ENCODE assay signal across 21 cellular contexts in the genomic region with DNA sequence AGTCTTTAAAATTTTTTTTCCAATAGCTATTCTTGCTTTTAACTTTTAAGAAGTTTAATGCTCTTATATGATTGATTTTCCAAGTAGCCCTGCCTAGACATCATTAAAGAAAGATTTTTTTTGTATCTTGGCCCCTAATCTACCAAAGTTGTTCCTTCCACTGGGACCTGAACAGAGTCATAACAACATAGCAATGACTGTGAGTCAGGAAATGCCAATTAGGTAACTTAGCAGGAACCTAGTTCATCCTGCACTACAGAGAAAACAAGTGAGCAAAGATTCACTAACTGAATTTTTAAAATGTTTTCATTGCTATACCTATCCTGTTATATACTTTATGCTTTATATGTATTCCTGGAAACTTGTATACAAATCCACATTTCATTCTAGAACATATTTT.
DNase-seq lines count a peak whose midpoint lies in the region; ATAC-seq, FAIRE-seq and TF ChIP-seq lines count a peak whose summit lies in the region.
"Had no signal": no experiment of that assay in that cellular context is flagged by ENCODE, and none has a peak within 500 bp of the region (broad histone marks: within the 10 kb centered on the region; RNA-seq: fewer than 3 reads in every experiment).

No MANE protein-coding gene starts in this region.

- H3K36me3 ChIP-seq in left ventricle myocardium inferior = no peaks in the 10 kb centered on the region

- DNase-seq in H54 (ENCODE audit: insufficient read length, low spot score) = peak; percentile 25
- peak; percentile 42 for DNase-seq in astrocyte of the hippocampus (ENCODE audit: low read depth, low spot score)
- DNase-seq in iris pigment epithelial cell (ENCODE audit: low read depth) = peak; percentile 56
- no peak for DNase-seq in sciatic nerve (ENCODE audit: low spot score)
- no peak for DNase-seq in substantia nigra (lab: John Stamatoyannopoulos, UW)
- DNase-seq in left ventricle myocardium inferior = no peak
- DNase-seq in GF-D8 (lab: John Stamatoyannopoulos, UW) = no peak
- DNase-seq: activated CD4-positive, alpha-beta T cell treated with anti-CD3 and anti-CD28 coated beads, Interleukin-2, amount 10 ng/mL, durations not matched to agents 24 days and 14 days; activated naive CD8-positive, alpha-beta T cell treated with anti-CD3 and anti-CD28 coated beads, Interleukin-2, amount 50 U/mL, for 24 hours; AML-193; DMS79 treated with DMSO at 0.1 percent for 48 hours; effector CD8-positive, alpha-beta T cell; islet precursor cell; midbrain; NCI-H1048; NCI-H2029 treated with DMSO at 0.1 percent for 48 hours; NK-92 treated with Interleukin-12 subunit alpha and Interleukin-12 subunit beta, amount 100 ng/mL, for 24 hours had no signal

- H3K27ac ChIP-seq in substantia nigra (ENCODE audit: low read depth, low read length, poor library complexity, severe bottlenecking) (no peak overlapping the region), left ventricle myocardium inferior (replicated peaks) (no peak overlapping the region)
- H3K27ac ChIP-seq: hepatocyte, suprapubic skin had no signal

- H3K4me3 ChIP-seq in left ventricle myocardium inferior = no peak overlapping the region
- H3K4me3 ChIP-seq: hepatocyte, suprapubic skin had no signal

- no peaks in the 10 kb centered on the region for H3K27me3 ChIP-seq in left ventricle myocardium inferior (ENCODE audit: low read depth)
- H3K27me3 ChIP-seq: hepatocyte, suprapubic skin had no signal

- peaks cover 8% of the 10 kb centered on the region for H3K4me1 ChIP-seq in left ventricle myocardium inferior
- H3K4me1 ChIP-seq: suprapubic skin had no signal

- no peak for TF ChIP-seq POLR2A in H54 (IDR thresholded peaks at IDR 0.05; ENCODE audit: low read depth, low read length)

- ATAC-seq in sciatic nerve = peak; percentile 52
- ATAC-seq: activated naive CD8-positive, alpha-beta T cell treated with anti-CD3 and anti-CD28 coated beads, Interleukin-2, amount 50 U/mL, for 24 hours; activated T-helper 17 cell treated with anti-CD3 and anti-CD28 coated beads, Interleukin-2, amount 50 U/mL, for 72 hours had no signal

- intact Hi-C loops in sciatic nerve (cut with DNase I) = no loop called here
- intact Hi-C loops in left ventricle myocardium inferior (cut with micrococcal nuclease) = no loop called here

- H3K9me3 ChIP-seq in left ventricle myocardium inferior (replicated peaks) = no peaks in the 10 kb centered on the region
- H3K9me3 ChIP-seq: suprapubic skin had no signal

- peak; percentile 96 for FAIRE-seq in H54 (lab: Jason Lieb, UNC)
- FAIRE-seq: RCC 7860 had no signal

- TF ChIP-seq CTCF in left ventricle myocardium inferior (IDR thresholded peaks at IDR 0.05; ENCODE audit: borderline replicate concordance) = no peak

Comparison
In these comparisons a context has a peak if more than half of its experiments do, and no peak if none do; other contexts are left out.
1. DNase-seq: peak in H54 (single experiment), astrocyte of the hippocampus (single experiment) and iris pigment epithelial cell (single experiment); none in sciatic nerve (single experiment), substantia nigra (0 of 49), left ventricle myocardium inferior (single experiment) and GF-D8 (single experiment).